In the genomic region with DNA sequence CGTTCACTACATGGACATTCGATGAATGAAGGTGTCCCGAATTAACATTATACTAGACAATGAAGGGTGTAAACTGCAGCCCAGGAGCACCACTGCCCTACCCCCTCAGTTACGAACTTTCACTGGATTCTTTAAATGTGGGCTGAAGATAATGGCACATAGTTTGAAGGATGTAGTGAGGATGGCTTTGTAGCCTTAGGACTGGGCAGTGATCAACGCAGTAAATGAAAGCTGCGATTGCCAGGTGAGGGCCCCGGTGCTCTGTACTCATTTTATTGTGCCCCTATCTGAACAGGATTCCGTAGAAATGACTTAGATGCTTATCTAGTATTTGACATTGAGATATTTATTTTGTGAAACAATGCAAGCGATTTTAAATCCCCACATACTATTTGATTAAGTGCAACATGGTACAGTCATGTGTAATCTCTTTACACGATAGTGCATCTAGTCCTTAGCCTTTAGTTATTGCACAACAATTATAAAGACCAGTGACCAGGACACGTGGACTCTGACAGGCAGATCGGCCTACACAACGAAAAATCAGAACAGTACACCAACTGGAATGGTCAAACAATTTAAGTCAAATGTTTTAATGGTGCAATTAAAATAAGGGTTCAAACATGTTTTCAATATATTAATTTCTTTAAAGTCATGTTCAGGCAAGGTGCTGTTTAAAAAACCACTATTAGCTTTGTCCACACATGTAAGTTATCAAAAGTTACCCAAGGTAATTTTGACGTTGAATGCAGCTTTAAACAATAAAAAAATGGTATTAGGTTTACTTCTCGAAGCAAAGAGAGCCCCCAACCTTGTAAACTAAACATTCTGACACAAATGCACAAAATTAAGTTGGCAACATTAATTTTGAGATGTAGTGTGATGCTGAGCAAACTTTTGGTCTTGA, we compare ENCODE assay signal across 7 cellular contexts. TPM values are rescaled to one million over a fixed set of nuclear protein-coding genes. Genes with fewer than 3 reads are reported as not detected.
DNase-seq lines count a peak whose midpoint lies in the region; FAIRE-seq and TF ChIP-seq lines count a peak whose summit lies in the region.

No MANE protein-coding gene starts in this region.

- no CpG with 5 or more reads among the region's 15 CpGs for WGBS in trophoblast cell (ENCODE audit: extremely low coverage, insufficient coverage, insufficient read length)

- TF ChIP-seq POLR2A in GM12891 (IDR thresholded peaks at IDR 0.05; ENCODE audit: low read depth, low read length): peak; percentile 54

- peaks cover 8% of the 10 kb centered on the region for H3K79me2 ChIP-seq in trophoblast cell (ENCODE audit: control insufficient read depth, insufficient read depth, low read length, poor library complexity)

- no peak overlapping the region for H3K14ac ChIP-seq in trophoblast cell (ENCODE audit: low read length)

- no peak for TF ChIP-seq CTCF in dorsolateral prefrontal cortex (IDR thresholded peaks at IDR 0.05 in 54 of 56, conservative IDR thresholded peaks at IDR 0.05 in 2 of 56; ENCODE audit: low read depth in 1 of 56, partially characterized antibody in 56 of 56)

- H3K27me3 ChIP-seq in dorsolateral prefrontal cortex: no peaks in the 10 kb centered on the region
- H3K27me3 ChIP-seq in trophoblast cell (ENCODE audit: insufficient read depth, low read length): no peaks in the 10 kb centered on the region

- peak overlapping the region in 53 of 59 donors; percentile 33 to 99 (median 96) for H3K27ac ChIP-seq in dorsolateral prefrontal cortex
- peak overlapping the region; percentile 72 for H3K27ac ChIP-seq in trophoblast cell (ENCODE audit: low read depth, low read length)

- no peak overlapping the region for H2BK120ac ChIP-seq in trophoblast cell (ENCODE audit: insufficient read depth, low read length, poor library complexity)

- no peak overlapping the region for H3K18ac ChIP-seq in trophoblast cell (ENCODE audit: low read length)

- H3K4me2 ChIP-seq in trophoblast cell (ENCODE audit: low read length): peak overlapping the region; percentile 52

- H4K8ac ChIP-seq in trophoblast cell (ENCODE audit: low read depth, low read length): no peak overlapping the region

- H3K23ac ChIP-seq in trophoblast cell (ENCODE audit: low read length): no peak overlapping the region

- intact Hi-C loops in dorsolateral prefrontal cortex (cut with DNase I): loop anchor here (2.0 to 5.0 kb wide), 3 partner anchors 115 to 135 kb away; a partner anchor contains a TSS

- no peak overlapping the region for H3K9ac ChIP-seq in trophoblast cell (ENCODE audit: low read length)

- no peak overlapping the region for H2BK12ac ChIP-seq in trophoblast cell (ENCODE audit: low read length)

- H4K12ac ChIP-seq in trophoblast cell (ENCODE audit: low read depth, low read length): no peak overlapping the region

- H3K36me3 ChIP-seq in trophoblast cell (ENCODE audit: control insufficient read depth in 1 of 2, insufficient read depth in 2 of 2, low read length in 2 of 2): peaks cover 11 to 25% of the 10 kb centered on the region in 2 experiments

- DNase-seq in GM12891 (ENCODE audit: insufficient read length, low spot score) (no peak), NCI-H146 (lab: John Stamatoyannopoulos, UW) (peak; percentile 50), dorsolateral prefrontal cortex (no peak), trophoblast cell (peak; percentile 77 to 90), NCI-H1105 (lab: John Stamatoyannopoulos, UW) (no peak), NCI-H510A treated with DMSO at 0.1 percent for 48 hours (lab: John Stamatoyannopoulos, UW) (no peak), GF-D8 (lab: John Stamatoyannopoulos, UW) (no peak)

- peaks cover 8% of the 10 kb centered on the region for H3K79me1 ChIP-seq in trophoblast cell (ENCODE audit: low read length)

- H2AFZ ChIP-seq in trophoblast cell (ENCODE audit: insufficient read depth, low read length, poor library complexity): no peak overlapping the region

- no peak overlapping the region for H2BK5ac ChIP-seq in trophoblast cell (ENCODE audit: low read depth, low read length, poor library complexity)

- no peak overlapping the region for H4K91ac ChIP-seq in trophoblast cell (ENCODE audit: low read depth, low read length)

- no peak overlapping the region for H2AK5ac ChIP-seq in trophoblast cell (ENCODE audit: low read length)

- FAIRE-seq in GM12891 (lab: Jason Lieb, UNC): no peak

- H3K9me3 ChIP-seq in trophoblast cell (ENCODE audit: insufficient read depth, low read depth, low read length): no peaks in the 10 kb centered on the region

- H3K4me1 ChIP-seq in trophoblast cell (ENCODE audit: control insufficient read depth in 1 of 2, insufficient read depth in 2 of 2, low read length in 2 of 2): peaks cover 2 to 3% of the 10 kb centered on the region in 2 experiments

- H3K4ac ChIP-seq in trophoblast cell (ENCODE audit: low read depth, low read length): no peak overlapping the region

- H3K4me3 ChIP-seq in dorsolateral prefrontal cortex (peak overlapping the region in 58 of 59 donors; percentile 52 to 98 (median 90)), trophoblast cell (ENCODE audit: low read depth, low read length) (no peak overlapping the region)

TF ChIP-seq in GM12891, 5 proteins besides CTCF, POLR2A, EP300 and RAD21:
- no peak for TF ChIP-seq PAX5 (IDR thresholded peaks at IDR 0.05; ENCODE audit: insufficient read depth, low read length, severe bottlenecking)
- no peak for TF ChIP-seq TAF1 (IDR thresholded peaks at IDR 0.05; ENCODE audit: low read depth, low read length)
- TF ChIP-seq SPI1 (IDR thresholded peaks at IDR 0.05; ENCODE audit: low read depth, low read length): no peak
- TF ChIP-seq POLR2AphosphoS5 (IDR thresholded peaks at IDR 0.05; ENCODE audit: low read depth, low read length): peak; percentile 63; the same call in 1 of the 2 replicates
- peak; percentile 32; the same call in 1 of the 2 replicates for TF ChIP-seq POU2F2 (IDR thresholded peaks at IDR 0.05; ENCODE audit: low read depth, low read length)

RNA-seq across cellular contexts. Expression of a gene that starts 17.4 kb away (rescaled TPM):
- 2.2 TPM for polyA plus RNA-seq in GM12891 (2012; ENCODE audit: low read depth, missing spikeins)
- 10 to 100 TPM in 50 of 120 experiments, 1 to 10 TPM in 70; 5.1 to 20.0 (median 9.3) TPM for total RNA-seq in dorsolateral prefrontal cortex
- 16.3 and 17.4 TPM in 2 replicates for polyA plus RNA-seq in trophoblast cell (2013)

Comparison
In these comparisons a context has a peak if more than half of its experiments do, and no peak if none do; other contexts are left out.
1. DNase-seq: peak in NCI-H146 (single experiment) and trophoblast cell (2 of 2); none in GM12891 (single experiment), dorsolateral prefrontal cortex (0 of 10), NCI-H1105 (single experiment), NCI-H510A treated with DMSO at 0.1 percent for 48 hours (single experiment) and GF-D8 (single experiment).